In the genomic region with DNA sequence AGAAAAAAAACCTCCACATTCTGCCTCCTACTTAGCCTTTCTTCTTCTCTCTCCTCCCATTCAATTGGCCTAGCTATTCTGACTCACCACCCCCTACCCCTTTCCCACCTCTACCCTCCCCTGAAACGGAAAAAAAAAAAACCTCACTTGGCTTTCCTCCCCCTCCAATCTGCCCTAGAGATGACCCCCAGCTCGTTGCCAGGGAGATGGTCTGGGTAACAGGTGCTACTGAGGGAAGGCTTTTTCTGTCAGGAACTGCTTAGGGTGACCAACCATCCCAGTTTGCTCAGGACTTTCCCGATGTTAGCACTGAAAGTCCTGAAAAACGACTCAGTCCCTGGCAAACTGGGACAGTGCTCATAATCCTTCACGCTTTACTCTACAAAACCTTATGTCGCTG, we compare ENCODE assay signal across 27 cellular contexts. TPM values are rescaled to one million over a fixed set of nuclear protein-coding genes. Genes with fewer than 3 reads are reported as not detected.
"Had no signal": no experiment of that assay in that cellular context is flagged by ENCODE, and none has a peak within 500 bp of the region (broad histone marks: within the 10 kb centered on the region; RNA-seq: fewer than 3 reads in every experiment).

No MANE protein-coding gene starts in this region.

- H3K4me1 ChIP-seq: left lung, prostate gland had no signal

- H3K27ac ChIP-seq: left lung, neutrophil, ovary, prostate gland, stomach, suprapubic skin, tibial nerve had no signal

- H3K27me3 ChIP-seq: ovary had no signal

- H3K4me3 Mint-ChIP-seq: activated CD4-positive, alpha-beta T cell treated with anti-CD3 and anti-CD28 coated beads, Interleukin-2, amount 10 ng/mL, durations not matched to agents 7 days and 5 days; activated CD8-positive, alpha-beta T cell treated with anti-CD3 and anti-CD28 coated beads for 36 hours; activated T-helper 1 cell treated with anti-CD3 and anti-CD28 coated beads, Interleukin-12 subunit alpha, Interleukin-12 subunit beta, Interleukin-2, Interleukin-4 antibody, amounts not matched to agents 30 ng/mL and 10 ng/mL and 1 ng/mL, durations not matched to agents 14 hours and 24 hours and 36 hours; brain; immature natural killer cell; natural killer cell treated with Interleukin-12 subunit alpha and Interleukin-12 subunit beta and Interleukin-15 and Interleukin-18, amount 100 ng/mL, for 72 hours had no signal

- ATAC-seq: activated CD4-positive, CD25-positive, alpha-beta regulatory T cell treated with anti-CD3 and anti-CD28 coated beads, Interleukin-2, amount 50 U/mL, for 24 hours; activated CD8-positive, alpha-beta T cell treated with anti-CD3 and anti-CD28 coated beads for 36 hours; activated naive CD4-positive, alpha-beta T cell treated with anti-CD3 and anti-CD28 coated beads, Interleukin-2, amount 50 U/mL, for 72 hours; left lung; natural killer cell treated with Interleukin-12 subunit alpha and Interleukin-12 subunit beta and Interleukin-15 and Interleukin-18, amount 100 ng/mL, for 72 hours; right cardiac atrium had no signal

- H3K4me3 ChIP-seq: left lung, lung, ovary, prostate gland, stomach, suprapubic skin, tibial nerve had no signal

- H3K36me3 Mint-ChIP-seq: activated naive CD4-positive, alpha-beta T cell treated with anti-CD3 and anti-CD28 coated beads, Interleukin-2, amount 50 U/mL, for 72 hours; brain; immature natural killer cell; natural killer cell treated with Interleukin-12 subunit alpha and Interleukin-12 subunit beta and Interleukin-15 and Interleukin-18, amount 100 ng/mL, for 72 hours had no signal

- H3K27ac Mint-ChIP-seq: activated CD4-positive, alpha-beta T cell treated with anti-CD3 and anti-CD28 coated beads, Interleukin-2, amount 10 ng/mL, durations not matched to agents 7 days and 5 days; activated CD8-positive, alpha-beta T cell treated with anti-CD3 and anti-CD28 coated beads for 36 hours; activated naive CD4-positive, alpha-beta T cell treated with anti-CD3 and anti-CD28 coated beads, Interleukin-2, amount 50 U/mL, for 72 hours; activated T-helper 1 cell treated with anti-CD3 and anti-CD28 coated beads, Interleukin-12 subunit alpha, Interleukin-12 subunit beta, Interleukin-2, Interleukin-4 antibody, amounts not matched to agents 30 ng/mL and 10 ng/mL and 1 ng/mL, durations not matched to agents 14 hours and 24 hours and 36 hours; immature natural killer cell; natural killer cell treated with Interleukin-12 subunit alpha and Interleukin-12 subunit beta and Interleukin-15 and Interleukin-18, amount 100 ng/mL, for 72 hours had no signal

- H3K36me3 ChIP-seq: left lung, neutrophil, ovary, prostate gland, stomach, suprapubic skin, tibial nerve had no signal

- DNase-seq: activated CD4-positive, alpha-beta T cell treated with anti-CD3 and anti-CD28 coated beads, Interleukin-2, amount 10 ng/mL, durations not matched to agents 7 days and 5 days; activated CD8-positive, alpha-beta T cell treated with anti-CD3 and anti-CD28 coated beads for 36 hours; activated gamma-delta T cell treated with Interleukin-2 at 50 U/mL for 16 hours; aorta; dermis blood vessel endothelial cell; effector CD8-positive, alpha-beta T cell; foreskin melanocyte; immature natural killer cell; left lung; ovary; right cardiac atrium; stimulated activated CD4-positive, alpha-beta T cell treated with anti-CD3 and anti-CD28 coated beads, Interleukin-1b, Interleukin-23, amount 100 ng/mL, for 48 hours; stomach had no signal

- FAIRE-seq: endothelial cell of umbilical vein, urothelium cell line had no signal

- H3K9me3 Mint-ChIP-seq: activated CD4-positive, alpha-beta T cell treated with anti-CD3 and anti-CD28 coated beads, Interleukin-2, amount 10 ng/mL, durations not matched to agents 7 days and 5 days; activated CD8-positive, alpha-beta T cell treated with anti-CD3 and anti-CD28 coated beads for 36 hours; activated naive CD4-positive, alpha-beta T cell treated with anti-CD3 and anti-CD28 coated beads, Interleukin-2, amount 50 U/mL, for 72 hours; activated T-helper 1 cell treated with anti-CD3 and anti-CD28 coated beads, Interleukin-12 subunit alpha, Interleukin-12 subunit beta, Interleukin-2, Interleukin-4 antibody, amounts not matched to agents 30 ng/mL and 10 ng/mL and 1 ng/mL, durations not matched to agents 14 hours and 24 hours and 36 hours; brain; immature natural killer cell; natural killer cell treated with Interleukin-12 subunit alpha and Interleukin-12 subunit beta and Interleukin-15 and Interleukin-18, amount 100 ng/mL, for 72 hours had no signal

- H3K9me3 ChIP-seq: left lung, neutrophil, ovary, prostate gland, stomach, suprapubic skin, tibial nerve had no signal

RNA-seq across cellular contexts. Expression of a gene that starts 7.8 kb away (rescaled TPM):
- total RNA-seq: activated CD4-positive, alpha-beta T cell treated with anti-CD3 and anti-CD28 coated beads, Interleukin-2, amount 10 ng/mL, durations not matched to agents 7 days and 5 days; activated CD8-positive, alpha-beta T cell treated with anti-CD3 and anti-CD28 coated beads for 36 hours; activated naive CD4-positive, alpha-beta T cell treated with anti-CD3 and anti-CD28 coated beads, Interleukin-2, amount 50 U/mL, for 72 hours; activated T-helper 1 cell treated with anti-CD3 and anti-CD28 coated beads, Interleukin-12 subunit alpha, Interleukin-12 subunit beta, Interleukin-2, Interleukin-4 antibody, amounts not matched to agents 30 ng/mL and 10 ng/mL and 1 ng/mL, durations not matched to agents 14 hours and 24 hours and 36 hours; natural killer cell treated with Interleukin-12 subunit alpha and Interleukin-12 subunit beta and Interleukin-15 and Interleukin-18, amount 100 ng/mL, for 72 hours; T-helper 2 cell treated with Interferon-gamma antibody and Interleukin-4, amounts not matched to agents 100 ng/mL and 5 ng/mL, for 36 hours had no signal
- polyA plus RNA-seq: immature natural killer cell had no signal

RNA-seq across cellular contexts. Expression of a gene that starts 41.1 kb away (rescaled TPM):
- total RNA-seq: activated CD4-positive, alpha-beta T cell treated with anti-CD3 and anti-CD28 coated beads, Interleukin-2, amount 10 ng/mL, durations not matched to agents 7 days and 5 days; activated CD8-positive, alpha-beta T cell treated with anti-CD3 and anti-CD28 coated beads for 36 hours; activated naive CD4-positive, alpha-beta T cell treated with anti-CD3 and anti-CD28 coated beads, Interleukin-2, amount 50 U/mL, for 72 hours; activated T-helper 1 cell treated with anti-CD3 and anti-CD28 coated beads, Interleukin-12 subunit alpha, Interleukin-12 subunit beta, Interleukin-2, Interleukin-4 antibody, amounts not matched to agents 30 ng/mL and 10 ng/mL and 1 ng/mL, durations not matched to agents 14 hours and 24 hours and 36 hours; kidney epithelial cell; natural killer cell treated with Interleukin-12 subunit alpha and Interleukin-12 subunit beta and Interleukin-15 and Interleukin-18, amount 100 ng/mL, for 72 hours; T-helper 2 cell treated with Interferon-gamma antibody and Interleukin-4, amounts not matched to agents 100 ng/mL and 5 ng/mL, for 36 hours had no signal
- polyA plus RNA-seq: immature natural killer cell had no signal
